Comparison of ENCODE assay signal across 10 cellular contexts in the genomic region with DNA sequence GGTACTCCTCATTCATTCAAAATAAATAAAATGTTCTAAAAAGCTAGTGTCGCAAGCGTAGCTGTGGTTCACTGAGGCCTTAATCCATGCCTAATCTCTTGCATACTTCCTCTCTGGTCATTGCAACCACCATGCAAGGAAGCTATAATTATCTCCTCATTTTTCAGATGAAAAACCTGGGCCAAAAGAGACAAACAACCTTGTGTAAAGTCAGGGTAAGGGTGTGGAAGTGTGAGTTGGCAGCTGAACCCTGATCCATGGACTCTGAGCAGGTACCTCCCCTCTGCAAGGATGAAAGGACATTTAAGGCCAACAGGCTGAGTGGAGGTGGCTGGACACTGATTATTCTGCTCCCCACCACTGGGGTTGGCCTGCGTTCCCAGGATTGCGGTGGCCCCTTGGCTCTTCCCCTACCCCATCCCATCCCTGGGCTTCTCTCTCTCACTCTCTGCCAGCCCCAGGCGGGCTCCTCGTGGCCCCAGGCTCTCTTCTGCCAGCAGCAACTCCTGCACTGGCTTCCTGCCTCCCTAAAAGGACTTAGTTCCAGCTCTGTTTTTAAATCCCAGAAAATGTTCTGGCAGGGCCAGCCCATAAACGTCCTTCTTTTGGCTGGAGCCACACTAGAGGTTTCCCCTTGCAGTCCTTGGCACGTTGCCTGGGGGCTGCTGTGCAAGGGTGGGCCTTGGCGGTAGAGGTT.
DNase-seq lines count a peak whose midpoint lies in the region; ATAC-seq, FAIRE-seq and TF ChIP-seq lines count a peak whose summit lies in the region.
"Had no signal": no experiment of that assay in that cellular context is flagged by ENCODE, and none has a peak within 500 bp of the region (broad histone marks: within the 10 kb centered on the region; RNA-seq: fewer than 3 reads in every experiment).

No MANE protein-coding gene starts in this region.

- TF ChIP-seq EP300 in HepG2 (IDR thresholded peaks at IDR 0.05; ENCODE audit: low read depth in 2 of 2, low read length in 2 of 2) (peak in 1 of 2 experiments; percentile 18; a peak in 2 of 4 replicates), HepG2 (CRISPR knock-in tag; IDR thresholded peaks at IDR 0.05; ENCODE audit: borderline replicate concordance) (no peak), tibial nerve (IDR thresholded peaks at IDR 0.05) (peak in 1 of 2 donors; percentile 57)

- CTCF ChIA-PET in HepG2 (lab: Yijun Ruan, JAX; ENCODE audit: low intra/inter-chr PET ratio, low total read pairs) = no interaction called here
- CTCF ChIA-PET in activated CD8-positive, alpha-beta T cell treated with anti-CD3 and anti-CD28 coated beads for 36 hours (lab: Charles Lee) = no interaction called here

- H4K20me1 ChIP-seq in HepG2 (ENCODE audit: insufficient read depth, low read length) = no peaks in the 10 kb centered on the region

- H2AFZ ChIP-seq in HepG2 (ENCODE audit: low read length) = no peak overlapping the region

- H3K4me1 Mint-ChIP-seq in activated CD8-positive, alpha-beta T cell treated with anti-CD3 and anti-CD28 coated beads for 36 hours (ENCODE audit: low read depth) = no peaks in the 10 kb centered on the region

- no peaks in the 10 kb centered on the region for H3K36me3 ChIP-seq in ascending aorta
- H3K36me3 ChIP-seq in HepG2 (replicated peaks in 1 of 2; ENCODE audit: control insufficient read depth in 1 of 2, insufficient read depth in 2 of 2, low read length in 2 of 2) = no peaks in the 10 kb centered on the region
- H3K36me3 ChIP-seq in tibial nerve = no peaks in the 10 kb centered on the region

- in situ Hi-C loops in HepG2 (cut with HindIII; ENCODE audit: extremely low pct_ligation_motif_present, low pct_unique_long_range_greater_than_20kb) = no loop called here

- TF ChIP-seq RAD21 in HepG2 (CRISPR knock-in tag; IDR thresholded peaks at IDR 0.05) = no peak

- no TSS peak for BruUV-seq in HepG2 (replicated peaks; lab: Mats Ljungman, UMichigan)

- no peak overlapping the region for H3K27ac Mint-ChIP-seq in activated CD8-positive, alpha-beta T cell treated with anti-CD3 and anti-CD28 coated beads for 36 hours
- H3K27ac Mint-ChIP-seq: natural killer cell treated with Interleukin-12 subunit alpha and Interleukin-12 subunit beta and Interleukin-15 and Interleukin-18, amount 100 ng/mL, for 72 hours had no signal

- H3K9ac ChIP-seq in HepG2 (ENCODE audit: insufficient read depth, low read depth, low read length) = no peak overlapping the region

- H3K36me3 Mint-ChIP-seq in activated CD8-positive, alpha-beta T cell treated with anti-CD3 and anti-CD28 coated beads for 36 hours (ENCODE audit: low read depth) = no peaks in the 10 kb centered on the region
- H3K36me3 Mint-ChIP-seq: natural killer cell treated with Interleukin-12 subunit alpha and Interleukin-12 subunit beta and Interleukin-15 and Interleukin-18, amount 100 ng/mL, for 72 hours had no signal

- ATAC-seq in HepG2 (peak; percentile 94), HG03280 (IDR thresholded peaks at IDR 0.05; ENCODE audit: unreplicated experiment) (no peak)
- ATAC-seq in activated CD8-positive, alpha-beta T cell treated with anti-CD3 and anti-CD28 coated beads for 36 hours = no peak

- peak; percentile 97 for DNase-seq in MV-4-11 (lab: John Stamatoyannopoulos, UW)
- DNase-seq in ascending aorta (ENCODE audit: low spot score in 2 of 2) = no peak
- DNase-seq in HepG2 (ENCODE audit: low spot score) = peak; percentile 66
- DNase-seq in tibial nerve (ENCODE audit: low spot score in 2 of 2) = no peak
- DNase-seq in activated CD8-positive, alpha-beta T cell treated with anti-CD3 and anti-CD28 coated beads for 36 hours = no peak
- DNase-seq in GDM1 (lab: John Stamatoyannopoulos, UW) = no peak
- no peak for DNase-seq in D341Med (ENCODE audit: low spot score)
- DNase-seq: DMS153 had no signal

- peaks cover 9 to 27% of the 10 kb centered on the region in 2 donors for H3K4me1 ChIP-seq in ascending aorta
- H3K4me1 ChIP-seq in HepG2 (ENCODE audit: insufficient read depth, low read length) = peaks cover 17% of the 10 kb centered on the region
- H3K4me1 ChIP-seq in tibial nerve = peaks cover 0 to 20% (median 12%) of the 10 kb centered on the region in 4 donors

- H3K4me2 ChIP-seq in HepG2 (ENCODE audit: low read depth, low read length) = peak overlapping the region; percentile 5; the same call in 1 of the 2 replicates

- no peaks in the 10 kb centered on the region for H3K79me2 ChIP-seq in HepG2 (ENCODE audit: insufficient read depth, low read length)

- no peaks in the 10 kb centered on the region for H3K27me3 ChIP-seq in ascending aorta
- H3K27me3 ChIP-seq in HepG2 (ENCODE audit: control insufficient read depth in 1 of 2, insufficient read depth in 2 of 2, low read length in 2 of 2) = peaks cover 0 to 1% of the 10 kb centered on the region in 2 experiments; a peak in 1 of 5 replicates
- H3K27me3 ChIP-seq in tibial nerve = no peaks in the 10 kb centered on the region

- POLR2A ChIA-PET in HepG2 (lab: Yijun Ruan, JAX) = no interaction called here
- POLR2A ChIA-PET in activated CD8-positive, alpha-beta T cell treated with anti-CD3 and anti-CD28 coated beads for 36 hours (lab: Charles Lee) = interaction anchor here (0.5 kb wide), 1 partner anchor 420 kb away, joined by 3 read pairs; no protein-coding TSS in a partner anchor

- no peaks in the 10 kb centered on the region for H3K27me3 Mint-ChIP-seq in activated CD8-positive, alpha-beta T cell treated with anti-CD3 and anti-CD28 coated beads for 36 hours

- peak; percentile 76 for FAIRE-seq in HepG2 (lab: Jason Lieb, UNC)

- H3K9me3 ChIP-seq in ascending aorta = no peaks in the 10 kb centered on the region
- no peaks in the 10 kb centered on the region for H3K9me3 ChIP-seq in HepG2 (ENCODE audit: low read length)
- H3K9me3 ChIP-seq in tibial nerve = no peaks in the 10 kb centered on the region

- H3K27ac ChIP-seq in ascending aorta (peak overlapping the region; percentile 66 to 78), HepG2 (ENCODE audit: extremely low read length, insufficient read depth, low read length) (peak overlapping the region; percentile 46), tibial nerve (peak overlapping the region in 3 of 4 donors; percentile 60 to 63 (median 61))

- intact Hi-C loops in ascending aorta (cut with DNase I) (no loop called here), HepG2 (cut with micrococcal nuclease; ENCODE audit: unreplicated experiment) (no loop called here)
- intact Hi-C loops in activated CD8-positive, alpha-beta T cell treated with anti-CD3 and anti-CD28 coated beads for 36 hours (cut with micrococcal nuclease) = no loop called here

- 13% methylated on average over 9 of the region's 9 CpGs for WGBS in HepG2 (ENCODE audit: low lambda C conversion rate)
- 49 to 54% methylated on average over 9 of the region's 9 CpGs for WGBS in tibial nerve, 2 donors

- H3K4me3 ChIP-seq in ascending aorta (no peak overlapping the region), HepG2 (replicated peaks in 1 of 3; ENCODE audit: insufficient read depth in 1 of 3, low read depth in 2 of 3, low read length in 3 of 3) (no peak overlapping the region), tibial nerve (no peak overlapping the region)

- H3K9me3 Mint-ChIP-seq in activated CD8-positive, alpha-beta T cell treated with anti-CD3 and anti-CD28 coated beads for 36 hours = no peaks in the 10 kb centered on the region
- H3K9me3 Mint-ChIP-seq: natural killer cell treated with Interleukin-12 subunit alpha and Interleukin-12 subunit beta and Interleukin-15 and Interleukin-18, amount 100 ng/mL, for 72 hours had no signal

- no peak for TF ChIP-seq POLR2A in HepG2 (IDR thresholded peaks at IDR 0.05; ENCODE audit: insufficient read depth in 1 of 2, low read depth in 2 of 2, low read length in 2 of 2)
- no peak for TF ChIP-seq POLR2A in tibial nerve (IDR thresholded peaks at IDR 0.05)

- no peak overlapping the region for H3K4me3 Mint-ChIP-seq in activated CD8-positive, alpha-beta T cell treated with anti-CD3 and anti-CD28 coated beads for 36 hours
- H3K4me3 Mint-ChIP-seq: natural killer cell treated with Interleukin-12 subunit alpha and Interleukin-12 subunit beta and Interleukin-15 and Interleukin-18, amount 100 ng/mL, for 72 hours had no signal

- TF ChIP-seq CTCF in ascending aorta (IDR thresholded peaks at IDR 0.05) (no peak), HepG2 (CRISPR knock-in tag; IDR thresholded peaks at IDR 0.05) (no peak), tibial nerve (IDR thresholded peaks at IDR 0.05) (no peak)
- TF ChIP-seq CTCF in activated CD8-positive, alpha-beta T cell treated with anti-CD3 and anti-CD28 coated beads for 36 hours (IDR thresholded peaks at IDR 0.05) = no peak

Comparison
In these comparisons a context has a peak if more than half of its experiments do, and no peak if none do; other contexts are left out.
1. DNase-seq: peak in MV-4-11 (single experiment) and HepG2 (single experiment); none in ascending aorta (0 of 2), tibial nerve (0 of 2), activated CD8-positive, alpha-beta T cell treated with anti-CD3 and anti-CD28 coated beads for 36 hours (single experiment), GDM1 (single experiment) and D341Med (single experiment).
2. Peak in every context shown above with its lines, with median percentiles within 50 percentile points of each other: H3K27ac ChIP-seq.